In the genomic region with DNA sequence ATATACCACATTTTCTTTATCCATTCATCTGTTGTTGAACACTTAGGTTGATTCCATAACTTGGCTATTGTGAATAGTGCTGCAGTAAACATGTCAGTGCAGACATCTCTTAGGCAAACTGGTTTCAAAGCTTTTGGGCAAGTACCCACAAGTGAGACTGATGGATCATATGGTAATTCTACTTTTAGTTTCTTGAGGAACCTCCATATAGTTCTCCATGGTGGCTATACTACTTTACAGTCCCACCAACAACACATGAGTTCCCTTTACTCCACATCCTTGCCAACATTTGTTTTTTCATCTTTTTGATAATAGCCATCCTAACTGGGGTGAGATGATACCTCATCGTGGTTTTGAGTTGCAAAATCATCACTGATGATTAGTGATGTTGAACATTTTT, we compare ENCODE assay signal across 24 cellular contexts.
"Had no signal": no experiment of that assay in that cellular context is flagged by ENCODE, and none has a peak within 500 bp of the region (broad histone marks: within the 10 kb centered on the region; RNA-seq: fewer than 3 reads in every experiment).

No MANE protein-coding gene starts in this region.

- H3K27ac ChIP-seq: adrenal gland, ascending aorta, esophagus squamous epithelium, right lobe of liver, tibial nerve had no signal

- H3K4me1 Mint-ChIP-seq: nephron, WTC11 had no signal

- FAIRE-seq: endothelial cell of umbilical vein, frontal cortex, urothelium cell line had no signal

- H3K36me3 Mint-ChIP-seq: brain, WTC11 had no signal

- H3K4me3 Mint-ChIP-seq: activated naive CD4-positive, alpha-beta T cell treated with anti-CD3 and anti-CD28 coated beads for 36 hours; activated naive CD8-positive, alpha-beta T cell treated with anti-CD3 and anti-CD28 coated beads for 36 hours; activated T-helper 1 cell treated with anti-CD3 and anti-CD28 coated beads, Interleukin-12 subunit alpha, Interleukin-12 subunit beta, Interleukin-2, Interleukin-4 antibody, amounts not matched to agents 30 ng/mL and 10 ng/mL and 1 ng/mL, durations not matched to agents 14 hours and 24 hours and 36 hours; brain; nephron; WTC11 had no signal

- H3K4me1 ChIP-seq: ascending aorta, esophagus squamous epithelium had no signal

- ATAC-seq: right lobe of liver, WTC11 had no signal

- H3K36me3 ChIP-seq: adrenal gland, ascending aorta, esophagus squamous epithelium, right lobe of liver, tibial nerve had no signal

- H3K27me3 ChIP-seq: adrenal gland, ascending aorta, esophagus squamous epithelium, right lobe of liver, tibial nerve had no signal

- DNase-seq: activated CD4-positive, alpha-beta T cell treated with anti-CD3 and anti-CD28 coated beads for 1 hour; activated effector memory CD4-positive, alpha-beta T cell treated with anti-CD3 and anti-CD28 coated beads, Interleukin-2, amount 50 U/mL, for 16 hours; activated naive CD4-positive, alpha-beta T cell treated with anti-CD3 and anti-CD28 coated beads for 36 hours; activated naive CD8-positive, alpha-beta T cell treated with anti-CD3 and anti-CD28 coated beads for 36 hours; activated T-cell treated with anti-CD3 and anti-CD28 coated beads for 4 hours; adrenal gland; cortex of kidney; esophagus squamous epithelium; islet precursor cell; mesendoderm; right lobe of liver; stimulated activated CD4-positive, alpha-beta T cell treated with anti-CD3 and anti-CD28 coated beads, Interleukin-2, amount 100 ng/mL, for 48 hours; stimulated activated naive CD4-positive, alpha-beta T cell treated with Interleukin-2 at 50 U/mL for 16 hours; T-helper 2 cell had no signal

- H3K9me3 ChIP-seq: right lobe of liver had no signal

- H3K4me3 ChIP-seq: adrenal gland, ascending aorta, esophagus squamous epithelium, right lobe of liver, tibial nerve had no signal

- H3K27me3 Mint-ChIP-seq: activated naive CD8-positive, alpha-beta T cell treated with anti-CD3 and anti-CD28 coated beads for 36 hours; brain; progenitor cell of endocrine pancreas had no signal

- H3K27ac Mint-ChIP-seq: activated naive CD4-positive, alpha-beta T cell treated with anti-CD3 and anti-CD28 coated beads for 36 hours; activated naive CD8-positive, alpha-beta T cell treated with anti-CD3 and anti-CD28 coated beads for 36 hours; activated T-helper 1 cell treated with anti-CD3 and anti-CD28 coated beads, Interleukin-12 subunit alpha, Interleukin-12 subunit beta, Interleukin-2, Interleukin-4 antibody, amounts not matched to agents 30 ng/mL and 10 ng/mL and 1 ng/mL, durations not matched to agents 14 hours and 24 hours and 36 hours; brain; nephron; progenitor cell of endocrine pancreas; WTC11 had no signal
